Comparison of ENCODE assay signal across 8 cellular contexts in the genomic region with DNA sequence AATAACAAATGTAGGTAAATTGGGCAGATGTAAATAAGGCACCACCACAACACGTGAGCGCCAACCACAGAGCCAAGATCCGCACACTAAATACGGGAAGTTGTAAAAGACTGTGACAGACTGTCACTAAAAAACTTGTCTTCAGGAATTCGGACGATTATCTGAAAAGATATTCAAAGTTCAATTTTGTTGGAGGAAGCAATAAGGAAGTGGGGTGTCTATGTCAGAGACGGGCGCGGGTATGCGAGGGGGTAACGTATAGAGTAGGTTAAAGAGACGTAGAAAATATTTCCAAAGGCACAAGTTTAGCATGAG. TPM values are rescaled to one million over a fixed set of nuclear protein-coding genes. Genes with fewer than 3 reads are reported as not detected.
DNase-seq lines count a peak whose midpoint lies in the region; ATAC-seq and TF ChIP-seq lines count a peak whose summit lies in the region.

No MANE protein-coding gene starts in this region.

- H3K4me1 ChIP-seq in HUES48 (ENCODE audit: control insufficient read depth, insufficient read depth, low read length): peaks cover 11% of the 10 kb centered on the region; the same call in 1 of the 2 replicates
- H3K4me1 ChIP-seq in muscle layer of duodenum (ENCODE audit: control insufficient read depth in 1 of 2, insufficient read depth in 2 of 2, low read length in 2 of 2): peaks cover 17 to 33% of the 10 kb centered on the region in 2 donors
- H3K4me1 ChIP-seq in testis: peaks cover 25% of the 10 kb centered on the region

- POLR2A ChIA-PET in activated CD4-positive, alpha-beta T cell treated with anti-CD3 and anti-CD28 coated beads for 36 hours (lab: Charles Lee): interaction anchor here (0.5 to 3.7 kb wide), 6 partner anchors 9 to 209 kb away, joined by 4 to 50 read pairs (median 6); partner anchors contain the start of genes NFYB and TDG

- 10 to 11% methylated on average over 12 of the region's 12 CpGs for WGBS in testis, 2 donors

- CTCF ChIA-PET in activated CD4-positive, alpha-beta T cell treated with anti-CD3 and anti-CD28 coated beads for 36 hours (lab: Charles Lee): interaction anchor here (0.8 to 2.0 kb wide), 4 partner anchors 11 to 787 kb away, joined by 3 to 13 read pairs (median 4); partner anchors contain the start of gene TDG

- H3K27ac ChIP-seq in HUES48 (ENCODE audit: low read depth, low read length): peak overlapping the region; percentile 87
- H3K27ac ChIP-seq in dorsolateral prefrontal cortex: peak overlapping the region; percentile 74 to 98 (median 95)
- H3K27ac ChIP-seq in muscle layer of duodenum (ENCODE audit: low read length): peak overlapping the region; percentile 92
- peak overlapping the region; percentile 81 to 83 for H3K27ac ChIP-seq in testis

- ATAC-seq in GM19452 (IDR thresholded peaks at IDR 0.05; ENCODE audit: unreplicated experiment): peak; percentile 20
- no peak for ATAC-seq in activated CD4-positive, alpha-beta T cell treated with anti-CD3 and anti-CD28 coated beads for 36 hours

- H3K27ac Mint-ChIP-seq in activated CD4-positive, alpha-beta T cell treated with anti-CD3 and anti-CD28 coated beads for 36 hours: peak overlapping the region; percentile 100

- no peak for TF ChIP-seq CTCF in dorsolateral prefrontal cortex (IDR thresholded peaks at IDR 0.05 in 54 of 56, conservative IDR thresholded peaks at IDR 0.05 in 2 of 56; ENCODE audit: low read depth in 1 of 56, partially characterized antibody in 56 of 56)
- TF ChIP-seq CTCF in testis (IDR thresholded peaks at IDR 0.05): no peak

- H3K4me3 Mint-ChIP-seq in activated CD4-positive, alpha-beta T cell treated with anti-CD3 and anti-CD28 coated beads for 36 hours: peak overlapping the region; percentile 77

- H3K9ac ChIP-seq in HUES48 (ENCODE audit: low read depth, low read length): peak overlapping the region; percentile 80

- H3K27me3 Mint-ChIP-seq in activated CD4-positive, alpha-beta T cell treated with anti-CD3 and anti-CD28 coated beads for 36 hours: no peaks in the 10 kb centered on the region

- H3K9me3 ChIP-seq in HUES48 (ENCODE audit: control insufficient read depth, insufficient read depth, low read length) (no peaks in the 10 kb centered on the region), muscle layer of duodenum (ENCODE audit: control insufficient read depth in 1 of 2, low read length in 2 of 2) (no peaks in the 10 kb centered on the region), testis (no peaks in the 10 kb centered on the region)

- H3K4me1 Mint-ChIP-seq in activated CD4-positive, alpha-beta T cell treated with anti-CD3 and anti-CD28 coated beads for 36 hours: peaks cover 54% of the 10 kb centered on the region

- H3K36me3 ChIP-seq in HUES48 (ENCODE audit: control insufficient read depth, insufficient read depth, low read length) (peaks cover 26% of the 10 kb centered on the region), muscle layer of duodenum (ENCODE audit: control insufficient read depth in 1 of 2, insufficient read depth in 2 of 2, low read length in 2 of 2) (peaks cover 10 to 14% of the 10 kb centered on the region in 2 donors), testis (ENCODE audit: low read depth, missing control alignments) (no peaks in the 10 kb centered on the region)

- intact Hi-C loops in activated CD4-positive, alpha-beta T cell treated with anti-CD3 and anti-CD28 coated beads for 36 hours (cut with DNase I, micrococcal nuclease): loop anchor here (1.0 to 10.0 kb wide), 6 partner anchors 22 to 1180 kb away; partner anchors contain the start of genes CHST11 (in 1 of the 2), NFYB (in 1 of the 2) and NT5DC3 (in 1 of the 2)
- intact Hi-C loops in dorsolateral prefrontal cortex (cut with DNase I): loop anchor here in 1 of 2 donors (2.0 kb wide), 1 partner anchor 28 kb away; a partner anchor contains a TSS
- intact Hi-C loops in testis (cut with DNase I; ENCODE audit: low total_unique reads): no loop called here

- peaks cover 38% of the 10 kb centered on the region for H3K36me3 Mint-ChIP-seq in activated CD4-positive, alpha-beta T cell treated with anti-CD3 and anti-CD28 coated beads for 36 hours (ENCODE audit: low read depth)

- no peak for TF ChIP-seq POLR2A in testis (IDR thresholded peaks at IDR 0.05)

- H3K9me3 Mint-ChIP-seq in activated CD4-positive, alpha-beta T cell treated with anti-CD3 and anti-CD28 coated beads for 36 hours (ENCODE audit: low read depth): no peaks in the 10 kb centered on the region

- DNase-seq in activated CD4-positive, alpha-beta T cell treated with anti-CD3 and anti-CD28 coated beads for 36 hours: peak; percentile 85
- DNase-seq in dorsolateral prefrontal cortex (peak in 1 of 10 donors; percentile 16), testis (peak; percentile 27), NCI-H2107 (lab: John Stamatoyannopoulos, UW) (no peak), ecto neural progenitor cell (ENCODE audit: low spot score) (no peak)

- peak overlapping the region; percentile 86 for H3K4me3 ChIP-seq in HUES48 (ENCODE audit: low read depth, low read length)
- H3K4me3 ChIP-seq in dorsolateral prefrontal cortex: peak overlapping the region; percentile 42 to 100 (median 94)
- peak overlapping the region; percentile 79 to 90 for H3K4me3 ChIP-seq in muscle layer of duodenum (ENCODE audit: low read depth in 1 of 2, low read length in 2 of 2)
- H3K4me3 ChIP-seq in testis: peak overlapping the region; percentile 66 to 77

- H3K27me3 ChIP-seq in HUES48 (ENCODE audit: control insufficient read depth, insufficient read depth, low read length): no peaks in the 10 kb centered on the region
- no peaks in the 10 kb centered on the region for H3K27me3 ChIP-seq in dorsolateral prefrontal cortex
- no peaks in the 10 kb centered on the region for H3K27me3 ChIP-seq in muscle layer of duodenum (ENCODE audit: low read depth, low read length)
- no peaks in the 10 kb centered on the region for H3K27me3 ChIP-seq in testis

RNA-seq across cellular contexts. Expression of gene HSP90B1, which starts 1.5 kb away (rescaled TPM):
- total RNA-seq in activated CD4-positive, alpha-beta T cell treated with anti-CD3 and anti-CD28 coated beads for 36 hours: 100 to 1,000 TPM; 384 to 394 TPM
- total RNA-seq in dorsolateral prefrontal cortex: 100 to 1,000 TPM; 164 to 489 (median 276) TPM
- total RNA-seq in testis: 100 to 1,000 TPM; 257 to 259 TPM
- polyA plus RNA-seq in testis (ENCODE audit: insufficient read depth, low read depth, low replicate concordance): 265 TPM

RNA-seq across cellular contexts. Expression of gene TDG, which starts 37.0 kb away (rescaled TPM):
- 10 to 100 TPM; 35.4 to 37.2 TPM for total RNA-seq in activated CD4-positive, alpha-beta T cell treated with anti-CD3 and anti-CD28 coated beads for 36 hours
- total RNA-seq in dorsolateral prefrontal cortex: 10 to 100 TPM in 119 of 120 experiments, 1 to 10 TPM in 1; 9.9 to 22.2 (median 15.5) TPM
- 10 to 100 TPM; 16.0 to 16.5 TPM for total RNA-seq in testis
- polyA plus RNA-seq in testis (ENCODE audit: insufficient read depth, low read depth, low replicate concordance): 11.3 TPM

Comparison
In these comparisons a context has a peak if more than half of its experiments do, and no peak if none do; other contexts are left out.
1. DNase-seq: peak in activated CD4-positive, alpha-beta T cell treated with anti-CD3 and anti-CD28 coated beads for 36 hours (single experiment) and testis (single experiment); none in NCI-H2107 (single experiment) and ecto neural progenitor cell (single experiment).
2. Peak in every context shown above with its lines, with median percentiles within 50 percentile points of each other: H3K27ac ChIP-seq and H3K4me3 ChIP-seq.